ENCODE assay signal across 13 cellular contexts in genomic region chr1:218664385-218665170, GRCh38.
A peak's percentile ranks its signal among the peaks of the same experiment; 100 is the strongest.
DNase-seq lines count a peak whose midpoint lies in the region; ATAC-seq and TF ChIP-seq lines count a peak whose summit lies in the region.
"Had no signal": no experiment of that assay in that cellular context is flagged by ENCODE, and none has a peak within 500 bp of the region (broad histone marks: within the 10 kb centered on the region; RNA-seq: fewer than 3 reads in every experiment).

No MANE protein-coding gene starts in this region.

- H3K4me2 ChIP-seq in trophoblast cell (ENCODE audit: low read length) = no peak overlapping the region

- H3K27me3 ChIP-seq in RWPE2 (ENCODE audit: insufficient read depth, poor library complexity, severe bottlenecking) (no peaks in the 10 kb centered on the region), esophagus muscularis mucosa (no peaks in the 10 kb centered on the region), trophoblast cell (ENCODE audit: insufficient read depth, low read length) (no peaks in the 10 kb centered on the region), upper lobe of left lung (no peaks in the 10 kb centered on the region)
- H3K27me3 ChIP-seq: neutrophil had no signal

- H2BK120ac ChIP-seq in trophoblast cell (ENCODE audit: insufficient read depth, low read length, poor library complexity) = no peak overlapping the region

- peak; percentile 35 for DNase-seq in Daoy (ENCODE audit: low read depth)
- no peak for DNase-seq in RWPE2 (ENCODE audit: low spot score)
- DNase-seq in esophagus muscularis mucosa (ENCODE audit: extremely low spot score) = no peak
- DNase-seq in trophoblast cell = peak; percentile 35 to 74
- DNase-seq in activated gamma-delta T cell (lab: John Stamatoyannopoulos, UW) = no peak
- no peak for DNase-seq in upper lobe of left lung
- DNase-seq in left lobe of liver (ENCODE audit: low spot score) = no peak
- DNase-seq: activated CD4-positive, alpha-beta T cell treated with anti-CD3 and anti-CD28 coated beads for 48 hours; KG1; NCI-H2081 treated with DMSO at 0.1 percent for 48 hours; stimulated activated CD8-positive, alpha-beta memory T cell treated with anti-CD3 and anti-CD28 coated beads, Interleukin-4, amount 100 ng/mL, for 48 hours had no signal

- no peak for TF ChIP-seq POLR2A in esophagus muscularis mucosa (IDR thresholded peaks at IDR 0.05; ENCODE audit: low read depth)
- TF ChIP-seq POLR2A in upper lobe of left lung (IDR thresholded peaks at IDR 0.05) = no peak

- peaks cover 30% of the 10 kb centered on the region for H3K4me1 ChIP-seq in RWPE2 (ENCODE audit: insufficient read depth, poor library complexity, severe bottlenecking)
- H3K4me1 ChIP-seq in esophagus muscularis mucosa = peaks cover 0 to 25% (median 12%) of the 10 kb centered on the region in 4 donors
- peaks cover 2% of the 10 kb centered on the region in 2 experiments for H3K4me1 ChIP-seq in trophoblast cell (ENCODE audit: control insufficient read depth in 1 of 2, insufficient read depth in 2 of 2, low read length in 2 of 2)
- H3K4me1 ChIP-seq in upper lobe of left lung = no peaks in the 10 kb centered on the region

- no peak overlapping the region for H3K4ac ChIP-seq in trophoblast cell (ENCODE audit: low read depth, low read length)

- H3K14ac ChIP-seq in trophoblast cell (ENCODE audit: low read length) = no peak overlapping the region

- peak overlapping the region; percentile 9 for H2BK12ac ChIP-seq in trophoblast cell (ENCODE audit: low read length)

- H3K4me3 ChIP-seq in RWPE2 (ENCODE audit: severe bottlenecking) (no peak overlapping the region), esophagus muscularis mucosa (no peak overlapping the region), trophoblast cell (ENCODE audit: low read depth, low read length) (no peak overlapping the region), upper lobe of left lung (no peak overlapping the region)

- peaks cover 7% of the 10 kb centered on the region for H3K79me1 ChIP-seq in trophoblast cell (ENCODE audit: low read length)

- intact Hi-C loops in esophagus muscularis mucosa (cut with DNase I) = no loop called here

- H3K23ac ChIP-seq in trophoblast cell (ENCODE audit: low read length) = no peak overlapping the region

- no peaks in the 10 kb centered on the region for H3K9me3 ChIP-seq in RWPE2 (ENCODE audit: severe bottlenecking)
- H3K9me3 ChIP-seq in esophagus muscularis mucosa = no peaks in the 10 kb centered on the region
- no peaks in the 10 kb centered on the region for H3K9me3 ChIP-seq in trophoblast cell (ENCODE audit: insufficient read depth, low read depth, low read length)
- no peaks in the 10 kb centered on the region for H3K9me3 ChIP-seq in upper lobe of left lung
- H3K9me3 ChIP-seq: neutrophil had no signal

- no peak overlapping the region for H4K91ac ChIP-seq in trophoblast cell (ENCODE audit: low read depth, low read length)

- H3K79me2 ChIP-seq in trophoblast cell (ENCODE audit: control insufficient read depth, insufficient read depth, low read length, poor library complexity) = no peaks in the 10 kb centered on the region

- no peak overlapping the region for H2AK5ac ChIP-seq in trophoblast cell (ENCODE audit: low read length)

- WGBS in esophagus muscularis mucosa = 57% methylated on average over 3 of the region's 3 CpGs
- WGBS in trophoblast cell (ENCODE audit: extremely low coverage, insufficient coverage, insufficient read length) = no CpG with 5 or more reads among the region's 3 CpGs
- WGBS in upper lobe of left lung, 2 donors = 80 to 83% methylated on average over 3 of the region's 3 CpGs

- H2BK5ac ChIP-seq in trophoblast cell (ENCODE audit: low read depth, low read length, poor library complexity) = no peak overlapping the region

- no peak for TF ChIP-seq CTCF in RWPE2 (IDR thresholded peaks at IDR 0.05; ENCODE audit: poor library complexity, severe bottlenecking)
- TF ChIP-seq CTCF in esophagus muscularis mucosa (IDR thresholded peaks at IDR 0.05) = no peak
- no peak for TF ChIP-seq CTCF in upper lobe of left lung (IDR thresholded peaks at IDR 0.05)

- H2AFZ ChIP-seq in trophoblast cell (ENCODE audit: insufficient read depth, low read length, poor library complexity) = no peak overlapping the region

- no peak overlapping the region for H3K9ac ChIP-seq in trophoblast cell (ENCODE audit: low read length)

- H3K36me3 ChIP-seq in RWPE2 (ENCODE audit: low read depth) (no peaks in the 10 kb centered on the region), esophagus muscularis mucosa (no peaks in the 10 kb centered on the region), trophoblast cell (ENCODE audit: control insufficient read depth in 1 of 2, insufficient read depth in 2 of 2, low read length in 2 of 2) (no peaks in the 10 kb centered on the region), upper lobe of left lung (no peaks in the 10 kb centered on the region)
- H3K36me3 ChIP-seq: neutrophil had no signal

- ATAC-seq in RWPE2 (ENCODE audit: low read depth) (peak; percentile 84), upper lobe of left lung (ENCODE audit: low FRiP score in 2 of 2) (no peak), GM19035 (IDR thresholded peaks at IDR 0.05; ENCODE audit: unreplicated experiment) (no peak), left lobe of liver (no peak)

- H4K12ac ChIP-seq in trophoblast cell (ENCODE audit: low read depth, low read length) = no peak overlapping the region

- TF ChIP-seq EP300 in esophagus muscularis mucosa (IDR thresholded peaks at IDR 0.05) (no peak), upper lobe of left lung (IDR thresholded peaks at IDR 0.05) (no peak)

- H3K27ac ChIP-seq in RWPE2 (ENCODE audit: poor library complexity, severe bottlenecking) (peak overlapping the region; percentile 60), esophagus muscularis mucosa (replicated peaks in 1 of 4) (peak overlapping the region; percentile 16 to 69 (median 42)), trophoblast cell (ENCODE audit: low read depth, low read length) (no peak overlapping the region), upper lobe of left lung (no peak overlapping the region)
- H3K27ac ChIP-seq: neutrophil had no signal

- no peak overlapping the region for H3K18ac ChIP-seq in trophoblast cell (ENCODE audit: low read length)

- H4K8ac ChIP-seq in trophoblast cell (ENCODE audit: low read depth, low read length) = no peak overlapping the region

Comparison
In these comparisons a context has a peak if more than half of its experiments do, and no peak if none do; other contexts are left out.
1. DNase-seq: peak in Daoy (single experiment) and trophoblast cell (2 of 2); none in RWPE2 (single experiment), esophagus muscularis mucosa (single experiment), activated gamma-delta T cell (single experiment), upper lobe of left lung (0 of 2) and left lobe of liver (single experiment).
2. H3K27ac ChIP-seq: peak in RWPE2 (single experiment) and esophagus muscularis mucosa (4 of 4); none in trophoblast cell (single experiment) and upper lobe of left lung (0 of 4).